In the genomic region with DNA sequence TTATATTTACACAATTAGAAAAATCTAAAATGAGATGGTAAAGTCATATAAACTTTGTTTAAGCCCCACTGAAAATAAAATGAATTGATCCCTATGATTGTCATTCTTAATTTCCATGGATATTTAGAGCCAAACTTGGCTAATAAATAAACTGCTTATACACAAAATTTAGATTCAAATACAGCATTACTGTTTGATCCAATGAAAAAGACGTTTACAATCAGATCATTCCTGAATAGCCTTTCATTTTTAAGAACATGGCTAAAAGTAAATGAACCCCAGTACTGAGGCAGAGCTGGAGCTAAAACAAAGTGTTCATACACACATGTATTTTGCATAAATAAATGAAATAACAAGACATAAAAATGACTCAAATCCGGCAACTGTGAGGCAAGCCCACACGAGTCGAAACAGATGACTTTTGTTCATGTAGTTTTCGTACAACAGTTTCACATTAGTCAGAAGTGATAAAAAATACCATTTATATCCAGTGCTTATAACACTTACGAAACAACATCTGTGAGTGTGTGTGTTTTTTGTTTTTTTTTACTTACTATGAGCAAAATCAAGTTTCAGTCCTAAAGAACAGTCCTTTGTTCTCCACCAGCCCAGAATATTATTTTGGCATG, we compare ENCODE assay signal across 8 cellular contexts.
DNase-seq lines count a peak whose midpoint lies in the region; ATAC-seq and TF ChIP-seq lines count a peak whose summit lies in the region.

No MANE protein-coding gene starts in this region.

- peaks cover 16% of the 10 kb centered on the region for H3F3A ChIP-seq in smooth muscle cell (ENCODE audit: low read depth)

- no peaks in the 10 kb centered on the region for H3K36me3 ChIP-seq in esophagus muscularis mucosa
- no peaks in the 10 kb centered on the region for H3K36me3 ChIP-seq in smooth muscle cell (ENCODE audit: low read depth)

- H3K9ac ChIP-seq in smooth muscle cell (ENCODE audit: low read depth), result peak overlapping the region; percentile 69

- H3K4me1 ChIP-seq in esophagus muscularis mucosa (peaks cover 25 to 35% (median 32%) of the 10 kb centered on the region in 4 donors), smooth muscle cell (ENCODE audit: low read depth) (peaks cover 14% of the 10 kb centered on the region)

- intact Hi-C loops in esophagus muscularis mucosa (cut with DNase I), result no loop called here

- no peaks in the 10 kb centered on the region for H3K79me2 ChIP-seq in smooth muscle cell (ENCODE audit: low read depth)

- DNase-seq in HT-29 (ENCODE audit: low spot score) (peak; percentile 16), esophagus muscularis mucosa (ENCODE audit: extremely low spot score) (no peak), smooth muscle cell (lab: John Stamatoyannopoulos, UW; ENCODE audit: unreplicated experiment) (no peak), NCI-H2029 (lab: John Stamatoyannopoulos, UW) (no peak), SIG-M5 treated with dmso at 0.1 percent for 504 hours (lab: John Stamatoyannopoulos, UW; ENCODE audit: unreplicated experiment) (no peak), iPS-NIHi11 (ENCODE audit: low spot score) (no peak)
- no peak for DNase-seq in stimulated activated CD4-positive, alpha-beta T cell treated with anti-CD3 and anti-CD28 coated beads, Interleukin-4, amount 100 ng/mL, for 4 hours

- H3K9me3 ChIP-seq in esophagus muscularis mucosa, result no peaks in the 10 kb centered on the region
- no peaks in the 10 kb centered on the region for H3K9me3 ChIP-seq in smooth muscle cell (replicated peaks; ENCODE audit: low read depth)

- H3K4me3 ChIP-seq in esophagus muscularis mucosa, result no peak overlapping the region
- peak overlapping the region; percentile 36 for H3K4me3 ChIP-seq in smooth muscle cell

- H2AFZ ChIP-seq in smooth muscle cell (ENCODE audit: low read depth), result peak overlapping the region; percentile 6

- 73% methylated on average over 6 of the region's 6 CpGs for WGBS in esophagus muscularis mucosa
- 29% methylated on average over 6 of the region's 6 CpGs for WGBS in smooth muscle cell (ENCODE audit: low lambda C conversion rate)

- no peaks in the 10 kb centered on the region for H4K20me1 ChIP-seq in smooth muscle cell (ENCODE audit: low read depth)

- H3K27ac ChIP-seq in esophagus muscularis mucosa (replicated peaks in 1 of 4) (peak overlapping the region; percentile 25 to 71 (median 48)), smooth muscle cell (ENCODE audit: low read depth) (peak overlapping the region; percentile 87)

- peak overlapping the region; percentile 84 for H3K4me2 ChIP-seq in smooth muscle cell

- no peaks in the 10 kb centered on the region for H3K27me3 ChIP-seq in esophagus muscularis mucosa
- no peaks in the 10 kb centered on the region for H3K27me3 ChIP-seq in smooth muscle cell (ENCODE audit: low read depth)

- TF ChIP-seq EP300 in esophagus muscularis mucosa (IDR thresholded peaks at IDR 0.05), result no peak

- TF ChIP-seq CTCF in esophagus muscularis mucosa (IDR thresholded peaks at IDR 0.05) (no peak), smooth muscle cell (IDR thresholded peaks at IDR 0.05; ENCODE audit: borderline replicate concordance, insufficient read depth, poor library complexity, severe bottlenecking) (no peak)

- no peak for TF ChIP-seq POLR2A in esophagus muscularis mucosa (IDR thresholded peaks at IDR 0.05; ENCODE audit: low read depth)

- peak; percentile 58 for ATAC-seq in GM18861 (IDR thresholded peaks at IDR 0.05; ENCODE audit: unreplicated experiment)
